ENCODE assay signal across 20 cellular contexts in genomic region chr16:17852977-17853702, GRCh38.
DNase-seq lines count a peak whose midpoint lies in the region; ATAC-seq, FAIRE-seq and TF ChIP-seq lines count a peak whose summit lies in the region.
"Had no signal": no experiment of that assay in that cellular context is flagged by ENCODE, and none has a peak within 500 bp of the region (broad histone marks: within the 10 kb centered on the region; RNA-seq: fewer than 3 reads in every experiment).

No MANE protein-coding gene starts in this region.

- no peak overlapping the region for H3K9ac ChIP-seq in trophoblast cell (ENCODE audit: low read length)
- H3K9ac ChIP-seq: GM23248 had no signal

- no peaks in the 10 kb centered on the region for H3K79me2 ChIP-seq in trophoblast cell (ENCODE audit: control insufficient read depth, insufficient read depth, low read length, poor library complexity)

- no peak overlapping the region for H2BK12ac ChIP-seq in trophoblast cell (ENCODE audit: low read length)

- no peaks in the 10 kb centered on the region for H3K79me1 ChIP-seq in trophoblast cell (ENCODE audit: low read length)

- H3K4ac ChIP-seq in trophoblast cell (ENCODE audit: low read depth, low read length): no peak overlapping the region

- H4K91ac ChIP-seq in trophoblast cell (ENCODE audit: low read depth, low read length): no peak overlapping the region

- H3K14ac ChIP-seq in trophoblast cell (ENCODE audit: low read length): no peak overlapping the region

- no peak for FAIRE-seq in GM12891 (lab: Jason Lieb, UNC)
- FAIRE-seq: A204.1, GM19239 had no signal

- intact Hi-C loops in breast epithelium (cut with DNase I; ENCODE audit: low total_unique reads) (no loop called here), lower lobe of right lung (cut with DNase I) (no loop called here)

- H3K27me3 ChIP-seq in trophoblast cell (ENCODE audit: insufficient read depth, low read length): no peaks in the 10 kb centered on the region
- H3K27me3 ChIP-seq in breast epithelium: peaks cover 0 to 3% of the 10 kb centered on the region in 2 donors
- H3K27me3 ChIP-seq in lower lobe of right lung (ENCODE audit: low read depth): no peaks in the 10 kb centered on the region
- H3K27me3 ChIP-seq: BE2C had no signal

- DNase-seq in GM12891 (ENCODE audit: insufficient read length, low spot score) (no peak), MV-4-11 (lab: John Stamatoyannopoulos, UW) (peak; percentile 48), trophoblast cell (no peak), SIG-M5 (lab: John Stamatoyannopoulos, UW) (no peak), breast epithelium (ENCODE audit: low spot score in 2 of 2) (no peak), lower lobe of right lung (no peak)
- DNase-seq: ACHN; BE2C; C1 segment of cervical spinal cord; CD4-positive, CD25-positive, alpha-beta regulatory T cell; CD8-positive, alpha-beta memory T cell; COR-L47; DMS 273 treated with DMSO at 0.1 percent for 48 hours; DMS53; DND-41; EL; GM23248 had no signal

- no peak overlapping the region for H4K12ac ChIP-seq in trophoblast cell (ENCODE audit: low read depth, low read length)

- no CpG with 5 or more reads among the region's 6 CpGs for WGBS in trophoblast cell (ENCODE audit: extremely low coverage, insufficient coverage, insufficient read length)

- no peaks in the 10 kb centered on the region for H3K4me1 ChIP-seq in trophoblast cell (ENCODE audit: control insufficient read depth in 1 of 2, insufficient read depth in 2 of 2, low read length in 2 of 2)
- no peaks in the 10 kb centered on the region for H3K4me1 ChIP-seq in breast epithelium
- H3K4me1 ChIP-seq in lower lobe of right lung: no peaks in the 10 kb centered on the region
- H3K4me1 ChIP-seq: BE2C, HAP-1 had no signal

- no peak overlapping the region for H3K4me2 ChIP-seq in trophoblast cell (ENCODE audit: low read length)

- H2AFZ ChIP-seq in trophoblast cell (ENCODE audit: insufficient read depth, low read length, poor library complexity): no peak overlapping the region
- H2AFZ ChIP-seq: GM23248 had no signal

- H3K23ac ChIP-seq in trophoblast cell (ENCODE audit: low read length): no peak overlapping the region

- no peak overlapping the region for H3K18ac ChIP-seq in trophoblast cell (ENCODE audit: low read length)

- no peak for TF ChIP-seq POLR2A in GM12891 (IDR thresholded peaks at IDR 0.05; ENCODE audit: low read depth, low read length)
- no peak for TF ChIP-seq POLR2A in breast epithelium (IDR thresholded peaks at IDR 0.05)

- TF ChIP-seq CTCF in breast epithelium (IDR thresholded peaks at IDR 0.05): no peak
- TF ChIP-seq CTCF in lower lobe of right lung (IDR thresholded peaks at IDR 0.05): no peak

- no peak overlapping the region for H4K8ac ChIP-seq in trophoblast cell (ENCODE audit: low read depth, low read length)

- H2AK5ac ChIP-seq in trophoblast cell (ENCODE audit: low read length): no peak overlapping the region

- no peaks in the 10 kb centered on the region for H3K36me3 ChIP-seq in trophoblast cell (ENCODE audit: control insufficient read depth in 1 of 2, insufficient read depth in 2 of 2, low read length in 2 of 2)
- H3K36me3 ChIP-seq in breast epithelium: no peaks in the 10 kb centered on the region
- H3K36me3 ChIP-seq in lower lobe of right lung: no peaks in the 10 kb centered on the region
- H3K36me3 ChIP-seq: BE2C, HAP-1 had no signal

- H3K4me3 ChIP-seq in trophoblast cell (ENCODE audit: low read depth, low read length) (peak overlapping the region; percentile 25), breast epithelium (no peak overlapping the region), lower lobe of right lung (no peak overlapping the region)
- H3K4me3 ChIP-seq: GM23248, HAP-1 had no signal

- ATAC-seq in lower lobe of right lung: no peak

- H2BK5ac ChIP-seq in trophoblast cell (ENCODE audit: low read depth, low read length, poor library complexity): no peak overlapping the region

- no peak overlapping the region for H2BK120ac ChIP-seq in trophoblast cell (ENCODE audit: insufficient read depth, low read length, poor library complexity)

- H3K9me3 ChIP-seq in trophoblast cell (ENCODE audit: insufficient read depth, low read depth, low read length) (no peaks in the 10 kb centered on the region), breast epithelium (peaks cover 0 to 4% of the 10 kb centered on the region in 2 donors), lower lobe of right lung (no peaks in the 10 kb centered on the region)
- H3K9me3 ChIP-seq: BE2C, HAP-1 had no signal

- no peak overlapping the region for H3K27ac ChIP-seq in trophoblast cell (ENCODE audit: low read depth, low read length)
- H3K27ac ChIP-seq in breast epithelium: no peak overlapping the region
- no peak overlapping the region for H3K27ac ChIP-seq in lower lobe of right lung
- H3K27ac ChIP-seq: GM23248 had no signal

TF ChIP-seq in GM12891, 5 proteins besides CTCF, POLR2A, EP300 and RAD21:
- TF ChIP-seq POLR2AphosphoS5 (IDR thresholded peaks at IDR 0.05; ENCODE audit: low read depth, low read length): no peak
- peak; percentile 50; the same call in 1 of the 2 replicates for TF ChIP-seq SPI1 (IDR thresholded peaks at IDR 0.05; ENCODE audit: low read depth, low read length)
